Comparison of ENCODE assay signal across 8 cellular contexts in genomic region chr5:55160493-55161209, GRCh38. TPM values are rescaled to one million over a fixed set of nuclear protein-coding genes. Genes with fewer than 3 reads are reported as not detected.
DNase-seq lines count a peak whose midpoint lies in the region; ATAC-seq and TF ChIP-seq lines count a peak whose summit lies in the region.

No MANE protein-coding gene starts in this region.

- H3K9me3 ChIP-seq in HUES48 (ENCODE audit: control insufficient read depth, insufficient read depth, low read length) (no peaks in the 10 kb centered on the region), upper lobe of left lung (no peaks in the 10 kb centered on the region)

- no peaks in the 10 kb centered on the region for H3K27me3 ChIP-seq in HUES48 (ENCODE audit: control insufficient read depth, insufficient read depth, low read length)
- H3K27me3 ChIP-seq in upper lobe of left lung = no peaks in the 10 kb centered on the region

- ATAC-seq in left colon = peak; percentile 95
- ATAC-seq in upper lobe of left lung (ENCODE audit: low FRiP score in 2 of 2) = peak in 1 of 2 donors; percentile 90
- no peak for ATAC-seq in GM18520 (IDR thresholded peaks at IDR 0.05; ENCODE audit: unreplicated experiment)

- in situ Hi-C loops in GM13976 (cut with MboI; ENCODE audit: low sequenced_read_pairs, unreplicated experiment) = no loop called here

- intact Hi-C loops in left colon (cut with DNase I, micrococcal nuclease) = no loop called here

- TF ChIP-seq POLR2A in upper lobe of left lung (IDR thresholded peaks at IDR 0.05) = no peak

- TF ChIP-seq EP300 in upper lobe of left lung (IDR thresholded peaks at IDR 0.05) = no peak

- H3K36me3 ChIP-seq in HUES48 (ENCODE audit: control insufficient read depth, insufficient read depth, low read length) = peaks cover 40% of the 10 kb centered on the region
- no peaks in the 10 kb centered on the region for H3K36me3 ChIP-seq in upper lobe of left lung

- DNase-seq in choroid plexus epithelial cell (ENCODE audit: low read depth) = peak; percentile 98
- peak; percentile 54 to 63 for DNase-seq in left colon
- DNase-seq in upper lobe of left lung = peak in 1 of 2 donors; percentile 25
- no peak for DNase-seq in GM13976 (ENCODE audit: low spot score)
- DNase-seq in activated gamma-delta T cell treated with Interleukin-2 at 50 U/mL for 16 hours = no peak
- DNase-seq in stimulated activated CD4-positive, alpha-beta T cell treated with anti-CD3 and anti-CD28 coated beads, Interleukin-1b, Interleukin-23, amount 100 ng/mL, for 48 hours = no peak

- TF ChIP-seq CTCF in choroid plexus epithelial cell (conservative IDR thresholded peaks at IDR 0.05; ENCODE audit: low read depth, low read length) (no peak), upper lobe of left lung (IDR thresholded peaks at IDR 0.05) (no peak), GM13976 (IDR thresholded peaks at IDR 0.05; ENCODE audit: borderline replicate concordance, control extremely low read depth, extremely low read depth, insufficient read depth, missing control alignments) (no peak)

- H3K4me1 ChIP-seq in HUES48 (ENCODE audit: control insufficient read depth, insufficient read depth, low read length) = no peaks in the 10 kb centered on the region
- peaks cover 0 to 10% (median 0%) of the 10 kb centered on the region in 4 donors for H3K4me1 ChIP-seq in upper lobe of left lung

- peak overlapping the region; percentile 85 for H3K27ac ChIP-seq in HUES48 (ENCODE audit: low read depth, low read length)
- peak overlapping the region in 2 of 4 donors; percentile 4 to 17 for H3K27ac ChIP-seq in upper lobe of left lung

- H3K9ac ChIP-seq in HUES48 (ENCODE audit: low read depth, low read length) = peak overlapping the region; percentile 92

- H3K4me3 ChIP-seq in HUES48 (ENCODE audit: low read depth, low read length) (peak overlapping the region; percentile 83), choroid plexus epithelial cell (ENCODE audit: low read depth, low read length) (peak overlapping the region; percentile 63), upper lobe of left lung (peak overlapping the region in 3 of 4 donors; percentile 19 to 48 (median 43))

- WGBS in upper lobe of left lung, 2 donors = 13 to 14% methylated on average over 9 of the region's 9 CpGs

RNA-seq across cellular contexts. Expression of gene GPX8, which starts 0.7 kb away (rescaled TPM):
- total RNA-seq in left colon = 1 to 10 TPM; 4.0 to 5.2 TPM
- 10 to 100 TPM in 1 of 6 donors, 1 to 10 TPM in 5; 2.1 to 15.5 (median 4.3) TPM for total RNA-seq in upper lobe of left lung

RNA-seq across cellular contexts. Expression of gene CDC20B, which starts 12.3 kb away (rescaled TPM):
- total RNA-seq in left colon = not detected
- 1 to 10 TPM in 3 of 6 donors, under 1 TPM in 3; 0.09 to 5.5 (median 1.5) TPM for total RNA-seq in upper lobe of left lung

RNA-seq across cellular contexts. Expression of gene GZMA, which starts 58.2 kb away (rescaled TPM):
- total RNA-seq in left colon (10 to 100 TPM in 1 of 2 donors, 1 to 10 TPM in 1; 3.9 to 17.6 TPM), upper lobe of left lung (1 to 10 TPM in 5 of 6 donors, under 1 TPM in 1; 0.67 to 6.5 (median 5.0) TPM)

Comparison
In these comparisons a context has a peak if more than half of its experiments do, and no peak if none do; other contexts are left out.
1. DNase-seq: peak in choroid plexus epithelial cell (single experiment) and left colon (2 of 2); none in GM13976 (single experiment), activated gamma-delta T cell treated with Interleukin-2 at 50 U/mL for 16 hours (single experiment) and stimulated activated CD4-positive, alpha-beta T cell treated with anti-CD3 and anti-CD28 coated beads, Interleukin-1b, Interleukin-23, amount 100 ng/mL, for 48 hours (single experiment).
2. Peak in every context shown above with its lines, with median percentiles within 50 percentile points of each other: H3K4me3 ChIP-seq.